1 cellular context compared by ENCODE assay signal in the genomic region with DNA sequence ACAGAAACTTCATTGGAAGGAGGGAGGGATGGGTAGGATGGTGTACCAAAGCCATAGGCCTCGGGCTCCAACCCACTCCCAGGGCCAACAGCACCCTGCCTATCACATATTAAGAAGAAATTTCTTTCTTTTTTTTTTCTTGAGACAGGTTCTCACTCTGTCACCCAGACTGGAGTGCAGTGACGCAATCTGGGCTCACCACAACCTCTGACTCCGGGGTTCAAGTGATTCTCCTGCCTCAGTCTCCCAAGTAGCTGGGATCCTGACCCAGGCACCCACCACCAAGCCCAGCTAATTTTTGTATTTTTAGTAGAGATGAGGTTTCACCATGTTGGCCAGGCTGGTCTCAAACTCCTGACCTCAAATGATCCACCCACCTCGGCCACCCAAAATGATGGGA. TPM values are rescaled to one million over a fixed set of nuclear protein-coding genes. Genes with fewer than 3 reads are reported as not detected.
"Had no signal": no experiment of that assay in that cellular context is flagged by ENCODE, and none has a peak within 500 bp of the region (broad histone marks: within the 10 kb centered on the region; RNA-seq: fewer than 3 reads in every experiment).

No MANE protein-coding gene starts in this region.

RNA-seq across cellular contexts. Expression of a gene that starts 40.5 kb away (rescaled TPM):
- polyA plus RNA-seq: IgD-negative memory B cell had no signal
